Comparison of ENCODE assay signal across 18 cellular contexts in the genomic region with DNA sequence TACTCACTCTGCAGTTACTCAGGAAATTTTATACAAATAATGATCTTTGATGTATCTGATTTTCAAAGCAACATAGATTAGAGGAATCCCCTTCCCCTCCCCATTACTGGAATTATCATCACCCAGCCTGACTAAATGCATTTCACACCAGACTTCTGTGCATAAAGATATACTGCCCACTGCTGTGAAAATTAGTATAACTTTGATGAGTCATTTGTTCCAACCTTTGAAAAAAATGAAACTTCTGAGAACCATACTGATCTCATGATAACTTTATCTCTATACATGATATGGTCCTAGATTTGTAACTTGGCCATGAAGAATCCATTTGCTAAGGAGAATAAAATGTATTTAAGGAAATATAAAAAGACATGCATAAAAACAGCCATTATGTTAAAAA.
A peak's percentile ranks its signal among the peaks of the same experiment; 100 is the strongest.
DNase-seq lines count a peak whose midpoint lies in the region; TF ChIP-seq lines count a peak whose summit lies in the region.
"Had no signal": no experiment of that assay in that cellular context is flagged by ENCODE, and none has a peak within 500 bp of the region (broad histone marks: within the 10 kb centered on the region; RNA-seq: fewer than 3 reads in every experiment).

No MANE protein-coding gene starts in this region.

- BruUV-seq in A673 (replicated peaks; lab: Mats Ljungman, UMichigan): no TSS peak

- intact Hi-C loops in A673 (cut with micrococcal nuclease; ENCODE audit: unreplicated experiment): no loop called here

- H3K27me3 ChIP-seq in A673 (replicated peaks; ENCODE audit: insufficient read depth, low read depth, low read length, poor library complexity) (no peaks in the 10 kb centered on the region), SJCRH30 (no peaks in the 10 kb centered on the region)
- H3K27me3 ChIP-seq: esophagus muscularis mucosa, heart right ventricle, transverse colon had no signal

- POLR2A ChIA-PET in A673 (lab: Charles Lee; ENCODE audit: low non-redundant PET): no interaction called here

- no peaks in the 10 kb centered on the region for H3K36me3 ChIP-seq in A673 (ENCODE audit: insufficient read depth, low read length, poor library complexity, severe bottlenecking)
- H3K36me3 ChIP-seq in SJCRH30: no peaks in the 10 kb centered on the region
- H3K36me3 ChIP-seq: esophagus muscularis mucosa, heart right ventricle, transverse colon had no signal

- no peak for TF ChIP-seq CTCF in A673 (conservative IDR thresholded peaks at IDR 0.05; ENCODE audit: low read depth, low read length)

- H3K4me3 ChIP-seq in A673 (ENCODE audit: low read depth, low read length, poor library complexity, severe bottlenecking) (no peak overlapping the region), SJCRH30 (no peak overlapping the region)
- H3K4me3 ChIP-seq: esophagus muscularis mucosa, heart right ventricle, lung, transverse colon had no signal

- H3K4me1 ChIP-seq in A673 (ENCODE audit: insufficient read depth, low read length, poor library complexity, severe bottlenecking): peaks cover 58% of the 10 kb centered on the region
- no peaks in the 10 kb centered on the region for H3K4me1 ChIP-seq in SJCRH30
- H3K4me1 ChIP-seq: esophagus muscularis mucosa, heart right ventricle, transverse colon had no signal

- CTCF ChIA-PET in A673 (lab: Charles Lee): no interaction called here

- DNase-seq in A172 (ENCODE audit: low spot score): peak; percentile 21
- DNase-seq in A673 (ENCODE audit: low spot score): peak; percentile 82
- peak in 1 of 2 experiments; percentile 15 for DNase-seq in SJCRH30
- DNase-seq in fibroblast of peridontal ligament (ENCODE audit: extremely low read depth): peak; percentile 43
- no peak for DNase-seq in KG1 (lab: John Stamatoyannopoulos, UW)
- DNase-seq in hippocampal formation (lab: John Stamatoyannopoulos, UW): no peak
- DNase-seq in NCI-H1048 (lab: John Stamatoyannopoulos, UW): no peak
- DNase-seq: central memory CD4-positive, alpha-beta T cell; effector CD8-positive, alpha-beta T cell; heart right ventricle; NCI-H1092; NCI-H2081 treated with DMSO at 0.1 percent for 48 hours; NCI-H510A; stimulated activated naive B cell treated with anti-CD40 and anti-IgM and Interleukin-4, amounts not matched to agents 10 μg/mL and 1 μg/mL and 100 μg/mL, for 72 hours; T-helper 1 cell; transverse colon had no signal

- H3K27ac ChIP-seq in A673 (ENCODE audit: low read depth, low read length, poor library complexity, severe bottlenecking) (no peak overlapping the region), SJCRH30 (peak overlapping the region; percentile 25)
- H3K27ac ChIP-seq: esophagus muscularis mucosa, heart right ventricle, transverse colon had no signal

- H3K9me3 ChIP-seq in A673 (ENCODE audit: low read depth, low read length, poor library complexity, severe bottlenecking): no peaks in the 10 kb centered on the region
- no peaks in the 10 kb centered on the region for H3K9me3 ChIP-seq in SJCRH30 (replicated peaks)
- H3K9me3 ChIP-seq: esophagus muscularis mucosa, heart right ventricle, transverse colon had no signal

Comparison
In these comparisons a context has a peak if more than half of its experiments do, and no peak if none do; other contexts are left out.
1. DNase-seq: peak in A172 (single experiment), A673 (single experiment) and fibroblast of peridontal ligament (single experiment); none in KG1 (single experiment), hippocampal formation (0 of 2) and NCI-H1048 (single experiment).